Comparison of ENCODE assay signal across 14 cellular contexts in the genomic region with DNA sequence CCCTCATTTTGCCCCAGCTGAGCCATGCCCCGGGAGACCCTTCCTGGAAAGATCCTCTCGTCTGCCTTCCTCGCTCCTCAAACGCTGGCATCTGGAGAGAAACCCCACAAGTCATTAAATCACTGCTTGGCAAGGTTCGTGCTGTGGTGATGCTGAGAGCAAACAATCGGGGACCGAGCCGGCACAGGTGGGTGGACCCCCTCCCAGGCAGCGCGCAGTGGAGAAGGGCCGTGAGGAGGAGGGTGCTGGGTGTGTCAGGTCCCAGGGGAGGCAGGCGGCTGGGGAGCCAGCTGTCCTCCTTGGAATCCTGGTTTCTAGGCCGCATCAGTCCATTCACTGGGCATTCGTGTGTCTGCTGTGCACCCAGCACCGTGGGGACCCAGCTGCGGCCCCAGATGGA.
A peak's percentile ranks its signal among the peaks of the same experiment; 100 is the strongest.
DNase-seq lines count a peak whose midpoint lies in the region.
"Had no signal": no experiment of that assay in that cellular context is flagged by ENCODE, and none has a peak within 500 bp of the region (broad histone marks: within the 10 kb centered on the region; RNA-seq: fewer than 3 reads in every experiment).

No MANE protein-coding gene starts in this region.

- H3K4me2 ChIP-seq in BLaER1: peak overlapping the region; percentile 94
- peak overlapping the region; percentile 72 to 99 (median 88) for H3K4me2 ChIP-seq in BLaER1 treated with 17β-estradiol and CSF1 and Interleukin-3, amounts not matched to agents 10 nM and 100 nM
- H3K4me2 ChIP-seq: A549 had no signal

- DNase-seq in NCI-H1417 (lab: John Stamatoyannopoulos, UW): peak in 2 of 3 experiments; percentile 45 to 78
- peak; percentile 74 for DNase-seq in NCI-H69 (lab: John Stamatoyannopoulos, UW)
- no peak for DNase-seq in stimulated activated CD4-positive, alpha-beta T cell treated with anti-CD3 and anti-CD28 coated beads, Interleukin-4, amount 100 ng/mL, for 24 hours
- no peak for DNase-seq in stimulated activated CD4-positive, alpha-beta T cell treated with anti-CD3 and anti-CD28 coated beads, Interleukin-12 subunit alpha, Interleukin-12 subunit beta, amount 100 ng/mL, for 4 hours
- DNase-seq in COLO829 (ENCODE audit: low spot score): no peak
- DNase-seq: BE2C; Calu3; CD8-positive, alpha-beta memory T cell; DMS 273 treated with DMSO at 0.1 percent for 48 hours; GM23248; H7 had no signal

- peaks cover 58% of the 10 kb centered on the region for H4K20me1 ChIP-seq in BLaER1
- H4K20me1 ChIP-seq in BLaER1 treated with 17β-estradiol and CSF1 and Interleukin-3, amounts not matched to agents 10 nM and 100 nM: peaks cover 0 to 54% (median 5%) of the 10 kb centered on the region in 11 experiments; a peak in 9 of 22 replicates

- peak overlapping the region; percentile 38; the same call in 1 of the 2 replicates for H3K9ac ChIP-seq in BLaER1
- peak overlapping the region in 8 of 11 experiments; percentile 6 to 72 (median 59); a peak in 13 of 22 replicates for H3K9ac ChIP-seq in BLaER1 treated with 17β-estradiol and CSF1 and Interleukin-3, amounts not matched to agents 10 nM and 100 nM
- H3K9ac ChIP-seq: GM23248 had no signal

- H3K9me3 ChIP-seq in BLaER1: no peaks in the 10 kb centered on the region
- no peaks in the 10 kb centered on the region for H3K9me3 ChIP-seq in BLaER1 treated with 17β-estradiol and CSF1 and Interleukin-3, amounts not matched to agents 10 nM and 100 nM (replicated peaks in 1 of 11)
- H3K9me3 ChIP-seq: A549, BE2C had no signal

- H3K27ac ChIP-seq in BLaER1: peak overlapping the region; percentile 69
- H3K27ac ChIP-seq in BLaER1 treated with 17β-estradiol and CSF1 and Interleukin-3, amounts not matched to agents 10 nM and 100 nM: peak overlapping the region in 8 of 11 experiments; percentile 26 to 77 (median 65); a peak in 13 of 22 replicates
- H3K27ac ChIP-seq: A549, GM23248 had no signal

- no peaks in the 10 kb centered on the region for H3K27me3 ChIP-seq in BLaER1
- peaks cover 0 to 53% (median 0%) of the 10 kb centered on the region in 11 experiments; a peak in 7 of 22 replicates for H3K27me3 ChIP-seq in BLaER1 treated with 17β-estradiol and CSF1 and Interleukin-3, amounts not matched to agents 10 nM and 100 nM
- H3K27me3 ChIP-seq: BE2C had no signal

- H3K4me1 ChIP-seq in BLaER1: peaks cover 99% of the 10 kb centered on the region
- peaks cover 40 to 100% (median 95%) of the 10 kb centered on the region in 10 experiments for H3K4me1 ChIP-seq in BLaER1 treated with 17β-estradiol and CSF1 and Interleukin-3, amounts not matched to agents 10 nM and 100 nM
- H3K4me1 ChIP-seq: A549, BE2C had no signal

- H3K36me3 ChIP-seq in BLaER1: no peaks in the 10 kb centered on the region
- H3K36me3 ChIP-seq in BLaER1 treated with 17β-estradiol and CSF1 and Interleukin-3, amounts not matched to agents 10 nM and 100 nM: no peaks in the 10 kb centered on the region
- H3K36me3 ChIP-seq: BE2C had no signal

- H3K4me3 ChIP-seq in BLaER1: peak overlapping the region; percentile 32; the same call in 1 of the 2 replicates
- H3K4me3 ChIP-seq in BLaER1 treated with 17β-estradiol and CSF1 and Interleukin-3, amounts not matched to agents 10 nM and 100 nM: peak overlapping the region in 1 of 10 experiments; percentile 18; a peak in 1 of 20 replicates
- H3K4me3 ChIP-seq: A549, GM23248 had no signal

Comparison
In these comparisons a context has a peak if more than half of its experiments do, and no peak if none do; other contexts are left out.
1. DNase-seq: peak in NCI-H1417 (2 of 3) and NCI-H69 (single experiment); none in stimulated activated CD4-positive, alpha-beta T cell treated with anti-CD3 and anti-CD28 coated beads, Interleukin-4, amount 100 ng/mL, for 24 hours (single experiment), stimulated activated CD4-positive, alpha-beta T cell treated with anti-CD3 and anti-CD28 coated beads, Interleukin-12 subunit alpha, Interleukin-12 subunit beta, amount 100 ng/mL, for 4 hours (single experiment) and COLO829 (single experiment).